Comparison of ENCODE assay signal across 19 cellular contexts in genomic region chr3:99084156-99084555, GRCh38.
"Had no signal": no experiment of that assay in that cellular context is flagged by ENCODE, and none has a peak within 500 bp of the region (broad histone marks: within the 10 kb centered on the region; RNA-seq: fewer than 3 reads in every experiment).

No MANE protein-coding gene starts in this region.

- H3K9me3 Mint-ChIP-seq: neural crest cell had no signal

- H3K27me3 ChIP-seq: esophagus muscularis mucosa, gastrocnemius medialis, heart right ventricle, ovary, right atrium auricular region, sigmoid colon had no signal

- H3K27ac Mint-ChIP-seq: natural killer cell had no signal

- H3K27ac ChIP-seq: coronary artery, dorsolateral prefrontal cortex, esophagus muscularis mucosa, gastrocnemius medialis, heart right ventricle, ovary, right atrium auricular region, sigmoid colon, skin epidermis had no signal

- H3K9me3 ChIP-seq: esophagus muscularis mucosa, gastrocnemius medialis, heart right ventricle, mucosa of descending colon, ovary, right atrium auricular region, sigmoid colon had no signal

- H3K4me1 Mint-ChIP-seq: natural killer cell, neural crest cell had no signal

- H3K36me3 Mint-ChIP-seq: natural killer cell had no signal

- H3K4me1 ChIP-seq: esophagus muscularis mucosa, gastrocnemius medialis, heart right ventricle, right atrium auricular region, sigmoid colon had no signal

- H3K4me3 ChIP-seq: coronary artery, dorsolateral prefrontal cortex, esophagus muscularis mucosa, gastrocnemius medialis, heart right ventricle, mucosa of descending colon, ovary, right atrium auricular region, sigmoid colon, skin epidermis had no signal

- H3K36me3 ChIP-seq: esophagus muscularis mucosa, gastrocnemius medialis, heart right ventricle, ovary, right atrium auricular region, sigmoid colon had no signal

- H3K4me3 Mint-ChIP-seq: natural killer cell, neural crest cell had no signal

- DNase-seq: dorsolateral prefrontal cortex; effector CD8-positive, alpha-beta T cell; gastrocnemius medialis; heart right ventricle; hypothalamus; kidney glomerular epithelial cell; mucosa of descending colon; natural killer cell; ovary; sigmoid colon; stimulated activated CD4-positive, alpha-beta T cell treated with anti-CD3 and anti-CD28 coated beads, Interleukin-2, amount 100 ng/mL, for 24 hours; stimulated activated CD4-positive, alpha-beta T cell treated with anti-CD3 and anti-CD28 coated beads, Interleukin-4, amount 100 ng/mL, for 4 hours; stimulated activated naive CD4-positive, alpha-beta T cell; trophoblast cell had no signal

- ATAC-seq: gastrocnemius medialis, heart right ventricle, natural killer cell had no signal
